Comparison of ENCODE assay signal across 1 cellular context in the genomic region with DNA sequence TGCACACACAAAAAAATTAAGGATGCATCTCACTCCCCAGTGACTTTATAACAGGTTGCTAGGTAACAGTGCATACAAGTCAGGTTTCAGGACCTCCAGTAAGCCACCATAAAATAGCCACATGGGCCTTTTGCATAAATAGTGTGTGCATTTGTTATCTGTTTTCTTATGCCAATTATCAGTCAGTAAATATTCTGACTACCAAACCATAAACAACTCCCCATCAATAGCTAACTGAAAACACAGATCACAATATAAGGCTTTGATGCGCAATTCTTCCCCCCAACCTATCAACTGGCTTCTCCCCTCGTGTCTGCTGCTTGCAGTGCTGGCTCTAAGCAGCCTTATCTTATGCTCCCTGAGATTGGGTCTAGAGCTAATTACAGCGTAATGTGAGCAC.
TF ChIP-seq lines count a peak whose summit lies in the region.

No MANE protein-coding gene starts in this region.

TF ChIP-seq in WTC11, 78 proteins besides CTCF, POLR2A, EP300 and RAD21 (continued from another document):
- TF ChIP-seq E2F1 (CRISPR knock-in tag; IDR thresholded peaks at IDR 0.05) (no peak), ATF1 (CRISPR knock-in tag; IDR thresholded peaks at IDR 0.05) (no peak), RELA (CRISPR knock-in tag; IDR thresholded peaks at IDR 0.05; ENCODE audit: borderline replicate concordance) (no peak), CREM (CRISPR knock-in tag; IDR thresholded peaks at IDR 0.05) (no peak), SP1 (CRISPR knock-in tag; conservative IDR thresholded peaks at IDR 0.05) (no peak)
- TF ChIP-seq, protein P1, sequence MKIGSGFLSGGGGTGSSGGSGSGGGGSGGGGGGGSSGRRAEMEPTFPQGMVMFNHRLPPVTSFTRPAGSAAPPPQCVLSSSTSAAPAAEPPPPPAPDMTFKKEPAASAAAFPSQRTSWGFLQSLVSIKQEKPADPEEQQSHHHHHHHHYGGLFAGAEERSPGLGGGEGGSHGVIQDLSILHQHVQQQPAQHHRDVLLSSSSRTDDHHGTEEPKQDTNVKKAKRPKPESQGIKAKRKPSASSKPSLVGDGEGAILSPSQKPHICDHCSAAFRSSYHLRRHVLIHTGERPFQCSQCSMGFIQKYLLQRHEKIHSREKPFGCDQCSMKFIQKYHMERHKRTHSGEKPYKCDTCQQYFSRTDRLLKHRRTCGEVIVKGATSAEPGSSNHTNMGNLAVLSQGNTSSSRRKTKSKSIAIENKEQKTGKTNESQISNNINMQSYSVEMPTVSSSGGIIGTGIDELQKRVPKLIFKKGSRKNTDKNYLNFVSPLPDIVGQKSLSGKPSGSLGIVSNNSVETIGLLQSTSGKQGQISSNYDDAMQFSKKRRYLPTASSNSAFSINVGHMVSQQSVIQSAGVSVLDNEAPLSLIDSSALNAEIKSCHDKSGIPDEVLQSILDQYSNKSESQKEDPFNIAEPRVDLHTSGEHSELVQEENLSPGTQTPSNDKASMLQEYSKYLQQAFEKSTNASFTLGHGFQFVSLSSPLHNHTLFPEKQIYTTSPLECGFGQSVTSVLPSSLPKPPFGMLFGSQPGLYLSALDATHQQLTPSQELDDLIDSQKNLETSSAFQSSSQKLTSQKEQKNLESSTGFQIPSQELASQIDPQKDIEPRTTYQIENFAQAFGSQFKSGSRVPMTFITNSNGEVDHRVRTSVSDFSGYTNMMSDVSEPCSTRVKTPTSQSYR (CRISPR knock-in tag; IDR thresholded peaks at IDR 0.05), result no peak
